1 cellular context compared by ENCODE assay signal in genomic region chr21:33207471-33208149, GRCh38.
TF ChIP-seq lines count a peak whose summit lies in the region.

No MANE protein-coding gene starts in this region.

TF ChIP-seq in IMR-90, 13 proteins besides CTCF, POLR2A, EP300 and RAD21:
- no peak for TF ChIP-seq MAFK (IDR thresholded peaks at IDR 0.05; ENCODE audit: low read depth, low read length)
- no peak for TF ChIP-seq SMC3 (IDR thresholded peaks at IDR 0.05; ENCODE audit: low read depth, low read length)
- TF ChIP-seq MXI1 (IDR thresholded peaks at IDR 0.05; ENCODE audit: borderline replicate concordance, low read depth, low read length): no peak
- TF ChIP-seq NFE2L2 (IDR thresholded peaks at IDR 0.05; ENCODE audit: low read depth, low read length): no peak
- no peak for TF ChIP-seq CEBPB (IDR thresholded peaks at IDR 0.05; ENCODE audit: low read depth, low read length)
- TF ChIP-seq RFX5 (IDR thresholded peaks at IDR 0.05; ENCODE audit: low read depth, low read length): no peak
- no peak for TF ChIP-seq CHD1 (IDR thresholded peaks at IDR 0.05; ENCODE audit: low read depth, low read length)
- no peak for TF ChIP-seq RCOR1 (IDR thresholded peaks at IDR 0.05; ENCODE audit: insufficient replicate concordance, low read length)
- TF ChIP-seq FOS (IDR thresholded peaks at IDR 0.05; ENCODE audit: low read depth, low read length): no peak
- TF ChIP-seq MAZ (IDR thresholded peaks at IDR 0.05; ENCODE audit: borderline replicate concordance, low read depth, low read length): no peak
- TF ChIP-seq BHLHE40 (IDR thresholded peaks at IDR 0.05; ENCODE audit: low read depth, low read length): no peak
- no peak for TF ChIP-seq USF2 (IDR thresholded peaks at IDR 0.05; ENCODE audit: low read depth, low read length)
- TF ChIP-seq ELK1 (IDR thresholded peaks at IDR 0.05; ENCODE audit: borderline replicate concordance, low read depth, low read length): no peak
